ENCODE assay signal across 2 cellular contexts in the genomic region with DNA sequence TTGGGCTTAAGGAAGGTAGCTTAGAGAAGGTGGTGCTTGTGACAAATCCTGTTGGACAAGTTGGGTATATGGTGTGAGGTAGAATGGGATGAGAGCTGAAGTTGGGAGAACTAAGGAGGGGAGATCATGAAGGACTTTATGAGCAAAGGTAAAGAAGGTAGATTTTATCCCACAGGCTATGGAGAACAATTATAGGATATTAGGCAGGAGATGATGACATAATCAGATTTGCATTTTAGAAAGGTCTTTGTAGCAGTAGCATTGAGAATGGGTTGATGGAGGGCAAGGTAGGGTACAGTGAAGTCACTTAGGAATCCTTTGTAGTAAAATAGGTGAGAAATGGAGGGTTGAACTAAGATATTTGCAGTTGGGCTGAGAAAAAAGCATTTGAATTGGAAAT.
TF ChIP-seq lines count a peak whose summit lies in the region.

No MANE protein-coding gene starts in this region.

TF ChIP-seq in HepG2, 621 proteins besides CTCF, POLR2A, EP300 and RAD21:
- TF ChIP-seq ZNF256 (CRISPR knock-in tag; conservative IDR thresholded peaks at IDR 0.05) (no peak), ATF7 (IDR thresholded peaks at IDR 0.05) (peak; percentile 67), ATF7 (CRISPR knock-in tag; IDR thresholded peaks at IDR 0.05) (no peak)

TF ChIP-seq in HEK293, 187 proteins besides CTCF, POLR2A, EP300 and RAD21:
- peak; percentile 56; the same call in 1 of the 2 replicates for TF ChIP-seq ATF2 (tag by site-specific recombination; IDR thresholded peaks at IDR 0.05; ENCODE audit: low read depth)
- no peak for TF ChIP-seq ZNF843 (tag by site-specific recombination; IDR thresholded peaks at IDR 0.05)
